7 cellular contexts compared by ENCODE assay signal in the genomic region with DNA sequence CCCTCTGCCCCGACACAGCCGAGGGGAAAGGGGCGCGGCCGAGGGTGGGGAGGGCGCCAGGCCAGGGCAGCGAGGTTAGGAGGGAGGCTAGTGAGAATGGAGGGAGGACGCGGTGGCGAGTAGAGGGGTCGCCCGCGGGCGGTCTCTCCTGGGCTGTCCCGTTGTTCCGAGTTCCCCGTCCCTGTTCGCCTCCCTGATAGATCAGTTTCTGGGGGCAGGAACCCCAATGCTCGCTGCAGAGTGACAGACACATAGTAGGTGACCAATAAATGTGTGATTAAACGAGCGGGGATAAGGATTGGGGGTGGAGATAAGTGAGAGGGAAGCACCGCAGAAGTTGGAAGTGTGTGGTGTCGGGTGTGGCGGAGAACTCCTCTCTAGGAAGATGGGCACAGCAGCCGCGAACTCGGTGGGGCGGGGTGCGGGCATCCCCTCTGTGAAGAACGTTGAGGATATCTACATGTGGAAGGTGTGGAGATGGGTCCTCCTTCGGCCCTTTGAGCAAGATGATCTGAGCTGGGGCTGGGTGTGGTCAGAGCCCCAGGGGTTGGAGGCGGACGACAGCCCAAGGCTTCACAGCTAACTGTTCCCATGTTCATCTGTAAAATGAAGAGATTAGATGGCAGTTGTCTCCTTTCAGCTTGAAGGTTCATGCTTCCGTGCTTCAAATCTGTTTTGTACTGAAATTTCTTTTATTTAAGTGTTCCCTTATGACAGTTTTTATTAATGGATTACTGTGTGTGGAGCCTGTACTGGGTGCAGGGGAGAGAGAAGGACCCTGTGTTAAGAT. TPM values are rescaled to one million over a fixed set of nuclear protein-coding genes. Genes with fewer than 3 reads are reported as not detected.
DNase-seq lines count a peak whose midpoint lies in the region; ATAC-seq and TF ChIP-seq lines count a peak whose summit lies in the region.

No MANE protein-coding gene starts in this region.

- H2BK20ac ChIP-seq in H9 (ENCODE audit: low read depth, low read length, poor library complexity, severe bottlenecking) = no peak overlapping the region

- WGBS in H9 (ENCODE audit: extremely low coverage, insufficient read length, low lambda C conversion rate) = no CpG with 5 or more reads among the region's 34 CpGs

- no peak overlapping the region for H3K27ac ChIP-seq in H9 (ENCODE audit: insufficient read length, low read depth, low read length)
- H3K27ac ChIP-seq in RWPE2 (ENCODE audit: poor library complexity, severe bottlenecking) = peak overlapping the region; percentile 61
- peak overlapping the region; percentile 26 for H3K27ac ChIP-seq in epithelial cell of prostate
- peak overlapping the region; percentile 91 for H3K27ac ChIP-seq in naive thymus-derived CD4-positive, alpha-beta T cell (ENCODE audit: low read depth, low read length)

- peaks cover 20% of the 10 kb centered on the region for H3K4me1 ChIP-seq in H9 (ENCODE audit: insufficient read depth, low read length)
- H3K4me1 ChIP-seq in RWPE2 (ENCODE audit: insufficient read depth, poor library complexity, severe bottlenecking) = peaks cover 11% of the 10 kb centered on the region
- H3K4me1 ChIP-seq in naive thymus-derived CD4-positive, alpha-beta T cell (ENCODE audit: control insufficient read depth in 2 of 2, insufficient read depth in 2 of 2, low read length in 2 of 2) = peaks cover 4 to 30% of the 10 kb centered on the region in 2 donors

- intact Hi-C loops in naive thymus-derived CD4-positive, alpha-beta T cell (cut with micrococcal nuclease) = loop anchor here (1.0 to 5.0 kb wide), 9 partner anchors 10 to 963 kb away; a partner anchor contains a TSS

- TF ChIP-seq CTCF in H9 (conservative IDR thresholded peaks at IDR 0.05) = no peak
- no peak for TF ChIP-seq CTCF in RWPE2 (IDR thresholded peaks at IDR 0.05; ENCODE audit: poor library complexity, severe bottlenecking)

- peaks cover 6% of the 10 kb centered on the region; the same call in 1 of the 2 replicates for H3K36me3 ChIP-seq in RWPE2 (ENCODE audit: low read depth)
- H3K36me3 ChIP-seq in naive thymus-derived CD4-positive, alpha-beta T cell (ENCODE audit: control insufficient read depth in 2 of 3, insufficient read depth in 3 of 3, low read length in 3 of 3) = no peaks in the 10 kb centered on the region

- H3K4me1 Mint-ChIP-seq in H9 = peaks cover 73 to 80% of the 10 kb centered on the region in 2 experiments
- peaks cover 31 to 51% (median 45%) of the 10 kb centered on the region in 7 donors for H3K4me1 Mint-ChIP-seq in naive thymus-derived CD4-positive, alpha-beta T cell

- peak overlapping the region; percentile 48 for H3K9ac ChIP-seq in H9 (ENCODE audit: extremely low read depth, insufficient read length, low read length)

- peak; percentile 20 for ATAC-seq in RWPE2 (ENCODE audit: low read depth)
- no peak for ATAC-seq in naive thymus-derived CD4-positive, alpha-beta T cell

- H3K36me3 Mint-ChIP-seq in H9 (ENCODE audit: insufficient read depth in 1 of 3, low read depth in 3 of 3) = peaks cover 6 to 8% (median 7%) of the 10 kb centered on the region in 3 experiments; a peak in 5 of 7 replicates
- peaks cover 0 to 2% (median 0%) of the 10 kb centered on the region in 5 donors for H3K36me3 Mint-ChIP-seq in naive thymus-derived CD4-positive, alpha-beta T cell

- no peak overlapping the region for H2BK12ac ChIP-seq in H9 (ENCODE audit: insufficient read length, low read depth, low read length)

- no peak overlapping the region for H3T11ph ChIP-seq in H9 (ENCODE audit: low read length)

- no peak overlapping the region for H2AK5ac ChIP-seq in H9 (ENCODE audit: insufficient read length, low read length)

- H4K20me1 ChIP-seq in H9 (ENCODE audit: control insufficient read depth, insufficient read depth, insufficient read length) = no peaks in the 10 kb centered on the region

- peaks cover 9% of the 10 kb centered on the region; the same call in 1 of the 2 replicates for H3K79me2 ChIP-seq in H9 (ENCODE audit: insufficient read depth, low read length)

- peak overlapping the region; percentile 80 to 97 (median 93) for H3K27ac Mint-ChIP-seq in H9
- H3K27ac Mint-ChIP-seq in naive thymus-derived CD4-positive, alpha-beta T cell = peak overlapping the region; percentile 61 to 90 (median 74)

- DNase-seq in ELR (ENCODE audit: low read depth) = peak; percentile 40
- no peak for DNase-seq in H9
- no peak for DNase-seq in RWPE2 (ENCODE audit: low spot score)
- DNase-seq in epithelial cell of prostate (ENCODE audit: low read depth, low spot score) = no peak
- peak in 1 of 9 donors; percentile 24 for DNase-seq in naive thymus-derived CD4-positive, alpha-beta T cell
- no peak for DNase-seq in DMS153 treated with DMSO at 0.1 percent for 48 hours (lab: John Stamatoyannopoulos, UW; ENCODE audit: unreplicated experiment)
- no peak for DNase-seq in OCI-M2 (lab: John Stamatoyannopoulos, UW; ENCODE audit: unreplicated experiment)

- H3K18ac ChIP-seq in H9 (ENCODE audit: insufficient read length, low read depth, low read length) = no peak overlapping the region

- no peaks in the 10 kb centered on the region for H3K9me3 ChIP-seq in H9 (ENCODE audit: control insufficient read depth, low read depth, low read length)
- no peaks in the 10 kb centered on the region for H3K9me3 ChIP-seq in RWPE2 (ENCODE audit: severe bottlenecking)
- H3K9me3 ChIP-seq in naive thymus-derived CD4-positive, alpha-beta T cell (ENCODE audit: control insufficient read depth in 2 of 3, low read length in 3 of 3) = no peaks in the 10 kb centered on the region

- H3K27me3 ChIP-seq in H9 (ENCODE audit: insufficient read depth, low read length) = no peaks in the 10 kb centered on the region
- H3K27me3 ChIP-seq in RWPE2 (ENCODE audit: insufficient read depth, poor library complexity, severe bottlenecking) = no peaks in the 10 kb centered on the region
- no peaks in the 10 kb centered on the region for H3K27me3 ChIP-seq in naive thymus-derived CD4-positive, alpha-beta T cell (ENCODE audit: control insufficient read depth in 2 of 2, insufficient read depth in 2 of 2, low read length in 2 of 2)

- no peaks in the 10 kb centered on the region for H3K9me3 Mint-ChIP-seq in H9
- H3K9me3 Mint-ChIP-seq in naive thymus-derived CD4-positive, alpha-beta T cell = no peaks in the 10 kb centered on the region

- peak overlapping the region; percentile 63 for H3K4me3 ChIP-seq in RWPE2 (ENCODE audit: severe bottlenecking)
- peak overlapping the region; percentile 68 for H3K4me3 ChIP-seq in naive thymus-derived CD4-positive, alpha-beta T cell (ENCODE audit: low read length)

- POLR2A ChIA-PET in naive thymus-derived CD4-positive, alpha-beta T cell (lab: Charles Lee) = interaction anchor here (1.3 to 1.5 kb wide), 3 partner anchors 10 to 22 kb away, joined by 3 to 7 read pairs (median 4); a partner anchor contains a TSS

- H3K4ac ChIP-seq in H9 (ENCODE audit: low read depth, low read length) = no peak overlapping the region

- peaks cover 11% of the 10 kb centered on the region for H3K23me2 ChIP-seq in H9 (ENCODE audit: insufficient read length, low read depth, low read length, poor library complexity, severe bottlenecking)

- H4K8ac ChIP-seq in H9 (replicated peaks; ENCODE audit: insufficient read length, low read depth, low read length) = no peak overlapping the region

- H2BK15ac ChIP-seq in H9 (ENCODE audit: low read depth, low read length) = no peak overlapping the region

- CTCF ChIA-PET in naive thymus-derived CD4-positive, alpha-beta T cell (lab: Charles Lee) = no interaction called here

- no peaks in the 10 kb centered on the region for H3K79me1 ChIP-seq in H9 (ENCODE audit: insufficient read depth, low read depth, low read length, poor library complexity, severe bottlenecking)

- no peak overlapping the region for H3K56ac ChIP-seq in H9 (ENCODE audit: insufficient read length, low read depth, low read length)

- H2AFZ ChIP-seq in H9 (ENCODE audit: low read length) = no peak overlapping the region

- H4K5ac ChIP-seq in H9 (ENCODE audit: insufficient read length, low read depth, low read length) = no peak overlapping the region

- no peak overlapping the region for H3K23ac ChIP-seq in H9 (ENCODE audit: insufficient read length, low read depth, low read length)

- H3K4me2 ChIP-seq in H9 (ENCODE audit: insufficient read depth, insufficient read length, low read length) = peak overlapping the region; percentile 83

- H3K4me3 Mint-ChIP-seq in H9 = peak overlapping the region; percentile 87 to 95
- peak overlapping the region; percentile 84 to 95 (median 90) for H3K4me3 Mint-ChIP-seq in naive thymus-derived CD4-positive, alpha-beta T cell

- no peak overlapping the region for H2BK120ac ChIP-seq in H9 (ENCODE audit: low read depth, low read length, poor library complexity, severe bottlenecking)

- no peak overlapping the region for H2BK5ac ChIP-seq in H9 (ENCODE audit: insufficient read length, low read length)

- H3K27me3 Mint-ChIP-seq in H9 (ENCODE audit: low read depth) = no peaks in the 10 kb centered on the region
- H3K27me3 Mint-ChIP-seq in naive thymus-derived CD4-positive, alpha-beta T cell = no peaks in the 10 kb centered on the region

- H4K91ac ChIP-seq in H9 (ENCODE audit: insufficient read length, low read depth, low read length) = no peak overlapping the region

- no peak overlapping the region for H3K14ac ChIP-seq in H9 (ENCODE audit: insufficient read depth, low read length)

RNA-seq across cellular contexts. Expression of a gene that starts 0.7 kb away (rescaled TPM):
- total RNA-seq in H9 (2021) = 9.7 and 10.5 TPM in 2 replicates
- 1 to 10 TPM; 1.1 to 5.7 (median 4.3) TPM for total RNA-seq in naive thymus-derived CD4-positive, alpha-beta T cell
- polyA plus RNA-seq in naive thymus-derived CD4-positive, alpha-beta T cell = 1 to 10 TPM; 3.3 to 7.4 TPM

RNA-seq across cellular contexts. Expression of a gene that starts 11.2 kb away (rescaled TPM):
- 105 and 106 TPM in 2 replicates for total RNA-seq in H9 (2021)
- 100 to 1,000 TPM in 1 of 5 experiments, 10 to 100 TPM in 4; 68.5 to 103 (median 79.7) TPM for total RNA-seq in naive thymus-derived CD4-positive, alpha-beta T cell
- 10 to 100 TPM; 46.7 to 77.0 TPM for polyA plus RNA-seq in naive thymus-derived CD4-positive, alpha-beta T cell

RNA-seq across cellular contexts. Expression of a gene that starts 38.4 kb away (rescaled TPM):
- total RNA-seq in H9 (2021) = 59.9 and 60.9 TPM in 2 replicates
- total RNA-seq in naive thymus-derived CD4-positive, alpha-beta T cell = under 1 TPM in 1 of 5 experiments, not detected in 4; 0.38 TPM
- not detected for polyA plus RNA-seq in naive thymus-derived CD4-positive, alpha-beta T cell

RNA-seq across cellular contexts. Expression of a gene that starts 56.4 kb away (rescaled TPM):
- total RNA-seq in H9 (2021) = 1.2 and 2.2 TPM in 2 replicates
- 10 to 100 TPM in 3 of 5 experiments, 1 to 10 TPM in 2; 7.0 to 13.2 (median 10.6) TPM for total RNA-seq in naive thymus-derived CD4-positive, alpha-beta T cell
- polyA plus RNA-seq in naive thymus-derived CD4-positive, alpha-beta T cell = 1 to 10 TPM; 4.8 to 6.2 TPM

RNA-seq across cellular contexts. Expression of a gene that starts 56.6 kb away (rescaled TPM):
- 24.4 and 27.4 TPM in 2 replicates for total RNA-seq in H9 (2021)
- 10 to 100 TPM in 3 of 5 experiments, 1 to 10 TPM in 2; 8.3 to 30.0 (median 11.5) TPM for total RNA-seq in naive thymus-derived CD4-positive, alpha-beta T cell
- 10 to 100 TPM; 18.2 to 21.6 TPM for polyA plus RNA-seq in naive thymus-derived CD4-positive, alpha-beta T cell

Comparison
In these comparisons a context has a peak if more than half of its experiments do, and no peak if none do; other contexts are left out.
1. RNA of a gene that starts 38.4 kb away (total RNA-seq): 59.9 to 60.9 TPM in H9; 0.38 TPM in naive thymus-derived CD4-positive, alpha-beta T cell; every median in the first group is over 10 times any median in the second.